Comparison of ENCODE assay signal across 37 cellular contexts in the genomic region with DNA sequence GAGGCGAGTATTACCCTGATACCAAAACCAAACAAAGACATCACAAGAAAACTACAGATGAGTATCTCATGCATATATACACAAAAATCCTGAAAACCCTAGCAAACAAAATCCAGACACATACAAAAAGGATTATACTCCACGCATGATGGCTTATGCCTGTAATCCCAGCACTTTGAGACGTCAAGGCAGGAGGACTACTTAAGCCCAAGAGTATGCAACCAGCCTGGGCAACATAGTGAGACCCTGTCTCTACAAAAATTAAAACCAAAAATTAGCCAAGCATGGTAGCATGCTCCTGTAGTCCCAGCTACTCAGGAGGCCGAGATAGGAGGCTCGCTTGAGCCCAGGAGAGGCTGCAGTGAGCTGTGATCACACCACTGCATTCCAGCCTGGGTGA. TPM values are rescaled to one million over a fixed set of nuclear protein-coding genes. Genes with fewer than 3 reads are reported as not detected.
DNase-seq lines count a peak whose midpoint lies in the region; ATAC-seq, FAIRE-seq and TF ChIP-seq lines count a peak whose summit lies in the region.
"Had no signal": no experiment of that assay in that cellular context is flagged by ENCODE, and none has a peak within 500 bp of the region (broad histone marks: within the 10 kb centered on the region; RNA-seq: fewer than 3 reads in every experiment).

No MANE protein-coding gene starts in this region.

- peaks cover 8% of the 10 kb centered on the region; the same call in 1 of the 2 replicates for H3K9me3 Mint-ChIP-seq in WTC11
- H3K9me3 Mint-ChIP-seq: CD4-positive, alpha-beta memory T cell; CD4-positive, alpha-beta T cell; CD8-positive, alpha-beta memory T cell; CD8-positive, alpha-beta T cell had no signal

- H4K8ac ChIP-seq in trophoblast cell (ENCODE audit: low read depth, low read length) = no peak overlapping the region

- no peak overlapping the region for H3K27ac Mint-ChIP-seq in WTC11
- H3K27ac Mint-ChIP-seq: B cell; CD4-positive, alpha-beta T cell; CD4-positive, CD25-positive, alpha-beta regulatory T cell; CD8-positive, alpha-beta T cell had no signal

- H2BK120ac ChIP-seq in trophoblast cell (ENCODE audit: insufficient read depth, low read length, poor library complexity) = no peak overlapping the region

- H3K18ac ChIP-seq in trophoblast cell (ENCODE audit: low read length) = no peak overlapping the region

- H3K9ac ChIP-seq in HepG2 (ENCODE audit: insufficient read depth, low read depth, low read length) (no peak overlapping the region), trophoblast cell (ENCODE audit: low read length) (no peak overlapping the region)
- H3K9ac ChIP-seq: BLaER1; BLaER1 treated with 17β-estradiol and CSF1 and Interleukin-3, amounts not matched to agents 10 nM and 100 nM had no signal

- peaks cover 3% of the 10 kb centered on the region; the same call in 1 of the 2 replicates for H3K36me3 Mint-ChIP-seq in WTC11

- no peak overlapping the region for H3K14ac ChIP-seq in trophoblast cell (ENCODE audit: low read length)

- no peak overlapping the region for H4K91ac ChIP-seq in trophoblast cell (ENCODE audit: low read depth, low read length)

- TF ChIP-seq EP300 in HepG2 (IDR thresholded peaks at IDR 0.05; ENCODE audit: low read depth in 2 of 2, low read length in 2 of 2) (no peak), HepG2 (CRISPR knock-in tag; IDR thresholded peaks at IDR 0.05; ENCODE audit: borderline replicate concordance) (no peak)

- in situ Hi-C loops in HepG2 (cut with HindIII; ENCODE audit: extremely low pct_ligation_motif_present, low pct_unique_long_range_greater_than_20kb) = no loop called here

- 98% methylated on average over 5 of the region's 5 CpGs for WGBS in HepG2 (ENCODE audit: low lambda C conversion rate)
- WGBS in right lobe of liver (ENCODE audit: insufficient coverage, low coverage, low lambda C conversion rate, missing lambda C conversion rate) = 94% methylated on average over 5 of the region's 5 CpGs
- no CpG with 5 or more reads among the region's 5 CpGs for WGBS in trophoblast cell (ENCODE audit: extremely low coverage, insufficient coverage, insufficient read length)

- TF ChIP-seq CTCF in HepG2 (CRISPR knock-in tag; IDR thresholded peaks at IDR 0.05) = no peak
- TF ChIP-seq CTCF in right lobe of liver (IDR thresholded peaks at IDR 0.05) = no peak
- TF ChIP-seq CTCF in HEK293 (tag by site-specific recombination; IDR thresholded peaks at IDR 0.05) = no peak
- TF ChIP-seq CTCF in WTC11 (IDR thresholded peaks at IDR 0.05) = no peak

- H3K4me2 ChIP-seq in HepG2 (ENCODE audit: low read depth, low read length) (no peak overlapping the region), trophoblast cell (ENCODE audit: low read length) (no peak overlapping the region)
- H3K4me2 ChIP-seq: A549, BLaER1 had no signal

- no peaks in the 10 kb centered on the region for H3K27me3 ChIP-seq in HepG2 (ENCODE audit: control insufficient read depth in 1 of 2, insufficient read depth in 2 of 2, low read length in 2 of 2)
- H3K27me3 ChIP-seq in right lobe of liver = no peaks in the 10 kb centered on the region
- no peaks in the 10 kb centered on the region for H3K27me3 ChIP-seq in trophoblast cell (ENCODE audit: insufficient read depth, low read length)
- H3K27me3 ChIP-seq: BE2C; BLaER1; BLaER1 treated with 17β-estradiol and CSF1 and Interleukin-3, amounts not matched to agents 10 nM and 100 nM had no signal

- H2AFZ ChIP-seq in HepG2 (ENCODE audit: low read length) (no peak overlapping the region), trophoblast cell (ENCODE audit: insufficient read depth, low read length, poor library complexity) (no peak overlapping the region)

- FAIRE-seq in HepG2 (lab: Jason Lieb, UNC) = no peak
- FAIRE-seq: A204.1, A549, D721Med had no signal

- no peak for TF ChIP-seq RAD21 in HepG2 (CRISPR knock-in tag; IDR thresholded peaks at IDR 0.05)

- POLR2A ChIA-PET in HepG2 (lab: Yijun Ruan, JAX) = no interaction called here
- POLR2A ChIA-PET in HEK293 (lab: Yijun Ruan, JAX) = no interaction called here
- POLR2A ChIA-PET in WTC11 (lab: Charles Lee) = no interaction called here

- H3K4me1 ChIP-seq in HepG2 (ENCODE audit: insufficient read depth, low read length) = 0 out of 2 replicates have a peak, but pooled peaks cover under 1% of the 10 kb centered on the region
- H3K4me1 ChIP-seq in right lobe of liver = peaks cover 0 to 7% (median 0%) of the 10 kb centered on the region in 4 donors
- peaks cover 15% of the 10 kb centered on the region for H3K4me1 ChIP-seq in HEK293 (ENCODE audit: control insufficient read depth, insufficient read depth, low read length)
- H3K4me1 ChIP-seq in trophoblast cell (ENCODE audit: control insufficient read depth in 1 of 2, insufficient read depth in 2 of 2, low read length in 2 of 2) = peaks cover 0 to 2% of the 10 kb centered on the region in 2 experiments
- H3K4me1 ChIP-seq: BLaER1 had no signal

- H3K27ac ChIP-seq in HepG2 (ENCODE audit: extremely low read length, insufficient read depth, low read length) = no peak overlapping the region
- H3K27ac ChIP-seq in right lobe of liver = no peak overlapping the region
- no peak overlapping the region for H3K27ac ChIP-seq in HEK293 (ENCODE audit: extremely low read depth, low read depth, low read length)
- H3K27ac ChIP-seq in trophoblast cell (ENCODE audit: low read depth, low read length) = no peak overlapping the region
- H3K27ac ChIP-seq: 22Rv1; A549; BLaER1; BLaER1 treated with 17β-estradiol and CSF1 and Interleukin-3, amounts not matched to agents 10 nM and 100 nM; C4-2B had no signal

- H3K36me3 ChIP-seq in HepG2 (replicated peaks in 1 of 2; ENCODE audit: control insufficient read depth in 1 of 2, insufficient read depth in 2 of 2, low read length in 2 of 2) = peaks cover 11 to 47% of the 10 kb centered on the region in 2 experiments
- H3K36me3 ChIP-seq in right lobe of liver = peaks cover 0 to 5% (median 2%) of the 10 kb centered on the region in 4 donors
- peaks cover 4 to 17% of the 10 kb centered on the region in 2 experiments; a peak in 2 of 3 replicates for H3K36me3 ChIP-seq in HEK293 (ENCODE audit: control insufficient read depth in 2 of 2, insufficient read depth in 1 of 2, low read length in 2 of 2)
- peaks cover 5 to 7% of the 10 kb centered on the region in 2 experiments for H3K36me3 ChIP-seq in trophoblast cell (ENCODE audit: control insufficient read depth in 1 of 2, insufficient read depth in 2 of 2, low read length in 2 of 2)

- no peak overlapping the region for H3K4me3 ChIP-seq in HepG2 (replicated peaks in 1 of 3; ENCODE audit: insufficient read depth in 1 of 3, low read depth in 2 of 3, low read length in 3 of 3)
- H3K4me3 ChIP-seq in right lobe of liver = no peak overlapping the region
- H3K4me3 ChIP-seq in HEK293 (ENCODE audit: low read depth, low read length) = no peak overlapping the region
- H3K4me3 ChIP-seq in trophoblast cell (ENCODE audit: low read depth, low read length) = no peak overlapping the region
- H3K4me3 ChIP-seq: A549; BLaER1; BLaER1 treated with 17β-estradiol and CSF1 and Interleukin-3, amounts not matched to agents 10 nM and 100 nM had no signal

- H3K23ac ChIP-seq in trophoblast cell (ENCODE audit: low read length) = no peak overlapping the region

- no peak overlapping the region for H4K12ac ChIP-seq in trophoblast cell (ENCODE audit: low read depth, low read length)

- no peak overlapping the region for H2BK5ac ChIP-seq in trophoblast cell (ENCODE audit: low read depth, low read length, poor library complexity)

- intact Hi-C loops in HepG2 (cut with micrococcal nuclease; ENCODE audit: unreplicated experiment) (no loop called here), right lobe of liver (cut with DNase I) (no loop called here)

- no peaks in the 10 kb centered on the region for H3K27me3 Mint-ChIP-seq in WTC11 (ENCODE audit: low read depth)
- H3K27me3 Mint-ChIP-seq: B cell; CD4-positive, alpha-beta memory T cell; CD4-positive, alpha-beta T cell; CD4-positive, CD25-positive, alpha-beta regulatory T cell; CD8-positive, alpha-beta memory T cell had no signal

- DNase-seq in HepG2 (ENCODE audit: low spot score) = no peak
- DNase-seq in right lobe of liver = no peak
- no peak for DNase-seq in WTC11 (ENCODE audit: low spot score)
- DNase-seq in trophoblast cell = no peak
- no peak for DNase-seq in SK-N-DZ (ENCODE audit: low spot score)
- DNase-seq in NCI-H2196 treated with DMSO at 0.1 percent for 48 hours (lab: John Stamatoyannopoulos, UW; ENCODE audit: unreplicated experiment) = no peak
- DNase-seq: 8988T; ACHN; AML-193; BE2C; C1 segment of cervical spinal cord; Caco-2; Calu3; CD4-positive, alpha-beta memory T cell; CD4-positive, alpha-beta T cell; CD4-positive, CD25-positive, alpha-beta regulatory T cell; CD8-positive, alpha-beta memory T cell; CD8-positive, alpha-beta T cell; COR-L47; DMS 273 treated with DMSO at 0.1 percent for 48 hours; DMS153; DMS53; DMS79; DMS79 treated with DMSO at 0.1 percent for 48 hours; DND-41; EL had no signal

- TF ChIP-seq POLR2A in HepG2 (IDR thresholded peaks at IDR 0.05; ENCODE audit: insufficient read depth in 1 of 2, low read depth in 2 of 2, low read length in 2 of 2) = no peak
- no peak for TF ChIP-seq POLR2A in right lobe of liver (IDR thresholded peaks at IDR 0.05)

- peak overlapping the region; percentile 89 for H3K4ac ChIP-seq in trophoblast cell (ENCODE audit: low read depth, low read length)

- ATAC-seq in HepG2 (no peak), right lobe of liver (no peak), WTC11 (no peak), HG03135 (IDR thresholded peaks at IDR 0.05; ENCODE audit: unreplicated experiment) (no peak)
- ATAC-seq: A549; CD8-positive, alpha-beta T cell had no signal

- peaks cover 74% of the 10 kb centered on the region for H3K79me2 ChIP-seq in HepG2 (ENCODE audit: insufficient read depth, low read length)
- peaks cover 3% of the 10 kb centered on the region for H3K79me2 ChIP-seq in trophoblast cell (ENCODE audit: control insufficient read depth, insufficient read depth, low read length, poor library complexity)

- H4K20me1 ChIP-seq in HepG2 (ENCODE audit: insufficient read depth, low read length) = peaks cover 40% of the 10 kb centered on the region

- H3K4me3 Mint-ChIP-seq in WTC11 = no peak overlapping the region
- H3K4me3 Mint-ChIP-seq: B cell; CD14-positive monocyte; CD4-positive, alpha-beta T cell; CD8-positive, alpha-beta memory T cell; CD8-positive, alpha-beta T cell had no signal

- no peak overlapping the region for H2BK12ac ChIP-seq in trophoblast cell (ENCODE audit: low read length)

- CTCF ChIA-PET in HepG2 (lab: Yijun Ruan, JAX; ENCODE audit: low intra/inter-chr PET ratio, low total read pairs) = no interaction called here
- CTCF ChIA-PET in HEK293 (lab: Yijun Ruan, JAX) = no interaction called here
- CTCF ChIA-PET in WTC11 (lab: Charles Lee) = no interaction called here

- peaks cover 12% of the 10 kb centered on the region for H3K4me1 Mint-ChIP-seq in WTC11

- no TSS peak for BruUV-seq in HepG2 (replicated peaks; lab: Mats Ljungman, UMichigan)

- H3K9me3 ChIP-seq in HepG2 (ENCODE audit: low read length) = no peaks in the 10 kb centered on the region
- no peaks in the 10 kb centered on the region for H3K9me3 ChIP-seq in right lobe of liver
- no peaks in the 10 kb centered on the region for H3K9me3 ChIP-seq in HEK293 (ENCODE audit: control insufficient read depth, insufficient read depth, low read depth, low read length)
- no peaks in the 10 kb centered on the region for H3K9me3 ChIP-seq in trophoblast cell (ENCODE audit: insufficient read depth, low read depth, low read length)
- H3K9me3 ChIP-seq: A549, BE2C, Caco-2 had no signal

- no peak overlapping the region for H2AK5ac ChIP-seq in trophoblast cell (ENCODE audit: low read length)

- H3K79me1 ChIP-seq in trophoblast cell (ENCODE audit: low read length) = no peaks in the 10 kb centered on the region

RNA-seq across cellular contexts. Expression of gene TRPC4AP, which starts 32.4 kb away (rescaled TPM):
- total RNA-seq in HepG2 (2016; rRNA removed; fragmentation: Illumina TruSeq; extraction: Trizol) (136 and 161 TPM in 2 replicates), right lobe of liver (10 to 100 TPM; 27.6 to 39.3 (median 34.6) TPM), WTC11 (2021) (62.7 to 73.8 TPM (median 68.0 TPM) in 3 replicates)
- 14.0 and 17.1 TPM in 2 replicates for total RNA-seq in HepG2 (2016; cell fraction: cytosol; rRNA removed; fragmentation: Illumina TruSeq; extraction: Trizol; ENCODE audit: low read depth)
- total RNA-seq in HepG2 (2016; cell fraction: insoluble cytoplasmic fraction; rRNA removed; fragmentation: Illumina TruSeq; extraction: Trizol) = 135 and 149 TPM in 2 replicates
- total RNA-seq in HepG2 (2016; cell fraction: membrane; rRNA removed; fragmentation: Illumina TruSeq; extraction: Trizol) = 40.4 and 43.8 TPM in 2 replicates
- total RNA-seq in HepG2 (2016; cell fraction: nucleus; rRNA removed; fragmentation: Illumina TruSeq; extraction: Trizol) = 93.4 and 104 TPM in 2 replicates
- 137 and 161 TPM in 2 replicates for polyA plus RNA-seq in HepG2 (2011; rRNA removed)
- 124 and 126 TPM in 2 replicates for polyA plus RNA-seq in HepG2 (2011; cell fraction: cytosol; rRNA removed)
- 271 and 292 TPM in 2 replicates for polyA plus RNA-seq in HepG2 (2011; cell fraction: nucleus; rRNA removed)
- polyA plus RNA-seq in HepG2 (2012) = 99.8 and 102 TPM in 2 replicates
- polyA plus RNA-seq in HepG2 (2016; cell fraction: cytosol; fragmentation: Illumina TruSeq; extraction: Trizol; ENCODE audit: low read depth) = 9.6 and 11.2 TPM in 2 replicates
- 107 and 117 TPM in 2 replicates for polyA plus RNA-seq in HepG2 (2016; cell fraction: insoluble cytoplasmic fraction; fragmentation: Illumina TruSeq; extraction: Trizol; ENCODE audit: low read depth)
- polyA plus RNA-seq in HepG2 (2016; cell fraction: membrane; fragmentation: Illumina TruSeq; extraction: Trizol; ENCODE audit: low read depth) = 20.1 and 21.8 TPM in 2 replicates
- 123 and 137 TPM in 2 replicates for polyA plus RNA-seq in HepG2 (2016; cell fraction: nucleus; fragmentation: Illumina TruSeq; extraction: Trizol; ENCODE audit: insufficient read depth, low read depth)
- polyA minus RNA-seq in HepG2 (2011; rRNA and poly(A)+ RNA removed; ENCODE audit: low replicate concordance) = 113 and 272 TPM in 2 replicates
- polyA minus RNA-seq in HepG2 (2011; cell fraction: cytosol; rRNA and poly(A)+ RNA removed) = 117 and 119 TPM in 2 replicates
- 108 and 134 TPM in 2 replicates for polyA minus RNA-seq in HepG2 (2011; cell fraction: nucleus; rRNA and poly(A)+ RNA removed)
- polyA plus RNA-seq in trophoblast cell (2013) = 61.7 TPM in 2 replicates
- polyA plus RNA-seq in SK-N-DZ (2014; cell fraction: cytosol; rRNA removed) = 76.9 and 82.4 TPM in 2 replicates
- polyA plus RNA-seq in SK-N-DZ (2014; cell fraction: nucleus; rRNA removed) = 147 and 165 TPM in 2 replicates

Comparison
In these comparisons a context has a peak if more than half of its experiments do, and no peak if none do; other contexts are left out.
1. Of the 63 proteins assayed by ChIP-seq in both HepG2 and HEK293: peak only in HepG2: ZNF362; only in HEK293: none; in both: ZNF121; in neither: 61.